Comparison of ENCODE assay signal across 17 cellular contexts in genomic region chr10:84306751-84307384, GRCh38. TPM values are rescaled to one million over a fixed set of nuclear protein-coding genes. Genes with fewer than 3 reads are reported as not detected.
A peak's percentile ranks its signal among the peaks of the same experiment; 100 is the strongest.
DNase-seq lines count a peak whose midpoint lies in the region.
"Had no signal": no experiment of that assay in that cellular context is flagged by ENCODE, and none has a peak within 500 bp of the region (broad histone marks: within the 10 kb centered on the region; RNA-seq: fewer than 3 reads in every experiment).

No MANE protein-coding gene starts in this region.

- H3K27me3 Mint-ChIP-seq in activated CD4-positive, alpha-beta T cell treated with anti-CD3 and anti-CD28 coated beads, Interleukin-2, amount 10 ng/mL, durations not matched to agents 24 days and 14 days: peaks cover 10% of the 10 kb centered on the region
- peaks cover 2% of the 10 kb centered on the region for H3K27me3 Mint-ChIP-seq in activated naive CD4-positive, alpha-beta T cell treated with anti-CD3 and anti-CD28 coated beads, Interleukin-2, amount 50 U/mL, for 24 hours
- H3K27me3 Mint-ChIP-seq in activated naive CD8-positive, alpha-beta T cell treated with anti-CD3 and anti-CD28 coated beads for 36 hours: peaks cover 3% of the 10 kb centered on the region

- peak overlapping the region; percentile 68 for H3K27ac Mint-ChIP-seq in activated CD4-positive, alpha-beta T cell treated with anti-CD3 and anti-CD28 coated beads, Interleukin-2, amount 10 ng/mL, durations not matched to agents 24 days and 14 days
- peak overlapping the region; percentile 60 for H3K27ac Mint-ChIP-seq in activated naive CD4-positive, alpha-beta T cell treated with anti-CD3 and anti-CD28 coated beads, Interleukin-2, amount 50 U/mL, for 24 hours
- H3K27ac Mint-ChIP-seq in activated naive CD8-positive, alpha-beta T cell treated with anti-CD3 and anti-CD28 coated beads for 36 hours: peak overlapping the region; percentile 68
- H3K27ac Mint-ChIP-seq: CD14-positive monocyte, HFFc6 had no signal

- H3K36me3 Mint-ChIP-seq in activated CD4-positive, alpha-beta T cell treated with anti-CD3 and anti-CD28 coated beads, Interleukin-2, amount 10 ng/mL, durations not matched to agents 24 days and 14 days (ENCODE audit: low read depth): peaks cover 2% of the 10 kb centered on the region
- no peaks in the 10 kb centered on the region for H3K36me3 Mint-ChIP-seq in activated naive CD4-positive, alpha-beta T cell treated with anti-CD3 and anti-CD28 coated beads, Interleukin-2, amount 50 U/mL, for 24 hours
- no peaks in the 10 kb centered on the region for H3K36me3 Mint-ChIP-seq in activated naive CD8-positive, alpha-beta T cell treated with anti-CD3 and anti-CD28 coated beads for 36 hours
- H3K36me3 Mint-ChIP-seq: CD14-positive monocyte had no signal

- H3K4me3 Mint-ChIP-seq in activated CD4-positive, alpha-beta T cell treated with anti-CD3 and anti-CD28 coated beads, Interleukin-2, amount 10 ng/mL, durations not matched to agents 24 days and 14 days: peak overlapping the region; percentile 58
- peak overlapping the region; percentile 52 for H3K4me3 Mint-ChIP-seq in activated naive CD4-positive, alpha-beta T cell treated with anti-CD3 and anti-CD28 coated beads, Interleukin-2, amount 50 U/mL, for 24 hours
- H3K4me3 Mint-ChIP-seq in activated naive CD8-positive, alpha-beta T cell treated with anti-CD3 and anti-CD28 coated beads for 36 hours: no peak overlapping the region
- H3K4me3 Mint-ChIP-seq: CD14-positive monocyte, HFFc6 had no signal

- peaks cover 15% of the 10 kb centered on the region for H3K9me3 Mint-ChIP-seq in activated CD4-positive, alpha-beta T cell treated with anti-CD3 and anti-CD28 coated beads, Interleukin-2, amount 10 ng/mL, durations not matched to agents 24 days and 14 days
- no peaks in the 10 kb centered on the region for H3K9me3 Mint-ChIP-seq in activated naive CD4-positive, alpha-beta T cell treated with anti-CD3 and anti-CD28 coated beads, Interleukin-2, amount 50 U/mL, for 24 hours
- no peaks in the 10 kb centered on the region for H3K9me3 Mint-ChIP-seq in activated naive CD8-positive, alpha-beta T cell treated with anti-CD3 and anti-CD28 coated beads for 36 hours
- H3K9me3 Mint-ChIP-seq: HFFc6 had no signal

- DNase-seq in activated CD4-positive, alpha-beta T cell treated with anti-CD3 and anti-CD28 coated beads, Interleukin-2, amount 10 ng/mL, durations not matched to agents 24 days and 14 days: no peak
- no peak for DNase-seq in activated CD4-positive, alpha-beta T cell treated with anti-CD3 and anti-CD28 coated beads, Interleukin-2, amount 50 U/mL, for 48 hours
- DNase-seq in activated naive CD4-positive, alpha-beta T cell treated with Interleukin-2 at 50 U/mL for 16 hours: no peak
- no peak for DNase-seq in activated naive CD8-positive, alpha-beta T cell treated with anti-CD3 and anti-CD28 coated beads for 36 hours
- DNase-seq in HPDE6-E6E7 (ENCODE audit: extremely low spot score) (no peak), globus pallidus (ENCODE audit: low spot score) (no peak), GF-D8 (lab: John Stamatoyannopoulos, UW) (no peak)
- DNase-seq: COR-L47, DMS153, HFFc6, MG63, NCI-H1105, NCI-H1694 treated with DMSO at 0.1 percent for 48 hours, NCI-H510A, NCI-H82 had no signal

- intact Hi-C loops in activated CD4-positive, alpha-beta T cell treated with anti-CD3 and anti-CD28 coated beads, Interleukin-2, amount 10 ng/mL, durations not matched to agents 24 days and 14 days (cut with micrococcal nuclease): loop anchor here (5.0 kb wide), 1 partner anchor 40 kb away; no protein-coding TSS in a partner anchor

- H3K4me1 Mint-ChIP-seq in activated CD4-positive, alpha-beta T cell treated with anti-CD3 and anti-CD28 coated beads, Interleukin-2, amount 10 ng/mL, durations not matched to agents 24 days and 14 days: peaks cover 36% of the 10 kb centered on the region
- peaks cover 27% of the 10 kb centered on the region for H3K4me1 Mint-ChIP-seq in activated naive CD4-positive, alpha-beta T cell treated with anti-CD3 and anti-CD28 coated beads, Interleukin-2, amount 50 U/mL, for 24 hours
- H3K4me1 Mint-ChIP-seq in activated naive CD8-positive, alpha-beta T cell treated with anti-CD3 and anti-CD28 coated beads for 36 hours: peaks cover 31% of the 10 kb centered on the region

RNA-seq across cellular contexts. Expression of gene CCSER2, which starts 21.5 kb away (rescaled TPM):
- 42.9 and 45.6 TPM in 2 replicates for total RNA-seq in activated CD4-positive, alpha-beta T cell treated with anti-CD3 and anti-CD28 coated beads, Interleukin-2, amount 10 ng/mL, durations not matched to agents 24 days and 14 days
- total RNA-seq in activated naive CD8-positive, alpha-beta T cell treated with anti-CD3 and anti-CD28 coated beads for 36 hours: 10 to 100 TPM; 42.4 to 43.8 TPM
